Comparison of ENCODE assay signal across 11 cellular contexts in the genomic region with DNA sequence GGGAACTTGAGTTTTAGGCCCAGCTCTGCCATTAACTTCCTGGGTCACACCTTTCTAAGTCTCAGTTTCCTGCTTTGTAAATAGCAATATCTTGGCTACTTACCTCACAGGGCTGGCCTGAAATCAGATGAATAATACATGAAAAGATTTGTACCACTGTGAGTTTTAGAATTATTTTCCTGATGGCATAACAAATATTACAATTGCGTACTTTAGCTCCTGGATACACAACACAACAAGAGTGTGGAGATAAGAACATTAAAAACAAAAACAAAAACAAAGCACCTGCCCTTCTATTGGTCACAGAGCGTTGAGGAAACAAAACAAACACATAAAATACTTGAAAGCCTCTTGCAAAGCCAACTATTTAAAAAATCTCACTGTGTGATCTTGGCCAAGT. TPM values are rescaled to one million over a fixed set of nuclear protein-coding genes. Genes with fewer than 3 reads are reported as not detected.
A peak's percentile ranks its signal among the peaks of the same experiment; 100 is the strongest.
DNase-seq lines count a peak whose midpoint lies in the region; ATAC-seq and TF ChIP-seq lines count a peak whose summit lies in the region.
"Had no signal": no experiment of that assay in that cellular context is flagged by ENCODE, and none has a peak within 500 bp of the region (broad histone marks: within the 10 kb centered on the region; RNA-seq: fewer than 3 reads in every experiment).

No MANE protein-coding gene starts in this region.

- DNase-seq in activated CD8-positive, alpha-beta memory T cell treated with anti-CD3 and anti-CD28 coated beads, Interleukin-2, amount 10 ng/mL, durations not matched to agents 7 days and 5 days: no peak
- DNase-seq in activated CD8-positive, alpha-beta memory T cell treated with anti-CD3 and anti-CD28 coated beads, Interleukin-2, amount 50 U/mL, for 4 hours: no peak
- no peak for DNase-seq in activated CD4-positive, alpha-beta memory T cell treated with anti-CD3 and anti-CD28 coated beads for 36 hours
- no peak for DNase-seq in left lung
- no peak for DNase-seq in suprapubic skin (ENCODE audit: low spot score in 2 of 2)
- DNase-seq in COLO829 (ENCODE audit: low spot score): no peak
- no peak for DNase-seq in ovary
- DNase-seq: mesendoderm, NCI-H2029 had no signal

- no peak for TF ChIP-seq CTCF in left lung (IDR thresholded peaks at IDR 0.05)
- TF ChIP-seq CTCF in suprapubic skin (IDR thresholded peaks at IDR 0.05): no peak
- TF ChIP-seq CTCF in ovary (IDR thresholded peaks at IDR 0.05): no peak

- H3K36me3 ChIP-seq in left lung (no peaks in the 10 kb centered on the region), suprapubic skin (no peaks in the 10 kb centered on the region), ovary (no peaks in the 10 kb centered on the region)
- H3K36me3 ChIP-seq: cardiac muscle cell had no signal

- H3K27me3 ChIP-seq in left lung (no peaks in the 10 kb centered on the region), suprapubic skin (no peaks in the 10 kb centered on the region), ovary (no peaks in the 10 kb centered on the region)
- H3K27me3 ChIP-seq: cardiac muscle cell had no signal

- peaks cover 4% of the 10 kb centered on the region for H3K36me3 Mint-ChIP-seq in activated CD8-positive, alpha-beta memory T cell treated with anti-CD3 and anti-CD28 coated beads, Interleukin-2, amount 10 ng/mL, durations not matched to agents 7 days and 5 days
- peaks cover 3% of the 10 kb centered on the region for H3K36me3 Mint-ChIP-seq in activated CD4-positive, alpha-beta memory T cell treated with anti-CD3 and anti-CD28 coated beads for 36 hours

- H3K4me1 ChIP-seq in left lung (peaks cover 42 to 93% of the 10 kb centered on the region in 2 donors), suprapubic skin (peaks cover 93% of the 10 kb centered on the region), ovary (ENCODE audit: insufficient read depth) (peaks cover 33% of the 10 kb centered on the region)

- no peaks in the 10 kb centered on the region for H3K9me3 ChIP-seq in left lung
- H3K9me3 ChIP-seq in suprapubic skin: no peaks in the 10 kb centered on the region
- H3K9me3 ChIP-seq in ovary: no peaks in the 10 kb centered on the region

- peak overlapping the region; percentile 81 to 92 for H3K27ac ChIP-seq in left lung
- H3K27ac ChIP-seq in suprapubic skin: peak overlapping the region; percentile 97
- H3K27ac ChIP-seq in ovary: no peak overlapping the region
- H3K27ac ChIP-seq: cardiac muscle cell had no signal

- no peak overlapping the region for H3K4me3 Mint-ChIP-seq in activated CD8-positive, alpha-beta memory T cell treated with anti-CD3 and anti-CD28 coated beads, Interleukin-2, amount 10 ng/mL, durations not matched to agents 7 days and 5 days
- no peak overlapping the region for H3K4me3 Mint-ChIP-seq in activated CD4-positive, alpha-beta memory T cell treated with anti-CD3 and anti-CD28 coated beads for 36 hours

- CTCF ChIA-PET in activated CD8-positive, alpha-beta memory T cell treated with anti-CD3 and anti-CD28 coated beads, Interleukin-2, amount 10 ng/mL, durations not matched to agents 7 days and 5 days (lab: Charles Lee): interaction anchor here (0.8 to 20.1 kb wide), 8 partner anchors 8 to 81 kb away, joined by 3 to 775 read pairs (median 8); partner anchors contain the start of genes HDAC7 and SLC48A1
- CTCF ChIA-PET in activated CD4-positive, alpha-beta memory T cell treated with anti-CD3 and anti-CD28 coated beads for 36 hours (lab: Charles Lee): interaction anchor here (0.8 to 5.8 kb wide), 5 partner anchors 8 to 82 kb away, joined by 3 to 72 read pairs (median 4); no protein-coding TSS in a partner anchor

- peak overlapping the region; percentile 88 for H3K27ac Mint-ChIP-seq in activated CD8-positive, alpha-beta memory T cell treated with anti-CD3 and anti-CD28 coated beads, Interleukin-2, amount 10 ng/mL, durations not matched to agents 7 days and 5 days
- H3K27ac Mint-ChIP-seq in activated CD4-positive, alpha-beta memory T cell treated with anti-CD3 and anti-CD28 coated beads for 36 hours: peak overlapping the region; percentile 93

- no peak for TF ChIP-seq EP300 in suprapubic skin (IDR thresholded peaks at IDR 0.05)
- TF ChIP-seq EP300 in ovary (IDR thresholded peaks at IDR 0.05): no peak

- H3K4me3 ChIP-seq in left lung (no peak overlapping the region), suprapubic skin (no peak overlapping the region), ovary (no peak overlapping the region)
- H3K4me3 ChIP-seq: cardiac muscle cell had no signal

- peaks cover 65% of the 10 kb centered on the region for H3K4me1 Mint-ChIP-seq in activated CD8-positive, alpha-beta memory T cell treated with anti-CD3 and anti-CD28 coated beads, Interleukin-2, amount 10 ng/mL, durations not matched to agents 7 days and 5 days
- H3K4me1 Mint-ChIP-seq in activated CD4-positive, alpha-beta memory T cell treated with anti-CD3 and anti-CD28 coated beads for 36 hours (ENCODE audit: low read depth): peaks cover 86% of the 10 kb centered on the region

- intact Hi-C loops in activated CD4-positive, alpha-beta memory T cell treated with anti-CD3 and anti-CD28 coated beads for 36 hours (cut with micrococcal nuclease): loop anchor here (1.0 kb wide), 1 partner anchor 8 kb away; no protein-coding TSS in a partner anchor
- intact Hi-C loops in left lung (cut with DNase I): no loop called here
- intact Hi-C loops in ovary (cut with DNase I): loop anchor here in 2 of 4 donors (10.0 kb wide), 1 partner anchor 110 kb away; no protein-coding TSS in a partner anchor

- 43% methylated on average over 2 of the region's 2 CpGs for WGBS in suprapubic skin
- WGBS in ovary, 3 donors: 69 to 93% (median 88%) methylated on average over 2 of the region's 2 CpGs

- POLR2A ChIA-PET in activated CD4-positive, alpha-beta memory T cell treated with anti-CD3 and anti-CD28 coated beads for 36 hours (lab: Charles Lee): interaction anchor here (0.9 to 1.9 kb wide), 2 partner anchors 8 to 9 kb away, joined by 4 to 8 read pairs; no protein-coding TSS in a partner anchor

- no peaks in the 10 kb centered on the region for H3K9me3 Mint-ChIP-seq in activated CD8-positive, alpha-beta memory T cell treated with anti-CD3 and anti-CD28 coated beads, Interleukin-2, amount 10 ng/mL, durations not matched to agents 7 days and 5 days (ENCODE audit: low read depth)
- H3K9me3 Mint-ChIP-seq in activated CD4-positive, alpha-beta memory T cell treated with anti-CD3 and anti-CD28 coated beads for 36 hours: no peaks in the 10 kb centered on the region

- TF ChIP-seq POLR2A in suprapubic skin (IDR thresholded peaks at IDR 0.05) (no peak), ovary (IDR thresholded peaks at IDR 0.05) (no peak)

- H3K27me3 Mint-ChIP-seq in activated CD8-positive, alpha-beta memory T cell treated with anti-CD3 and anti-CD28 coated beads, Interleukin-2, amount 10 ng/mL, durations not matched to agents 7 days and 5 days: no peaks in the 10 kb centered on the region
- H3K27me3 Mint-ChIP-seq in activated CD4-positive, alpha-beta memory T cell treated with anti-CD3 and anti-CD28 coated beads for 36 hours: no peaks in the 10 kb centered on the region

- no peak for ATAC-seq in activated CD8-positive, alpha-beta memory T cell treated with anti-CD3 and anti-CD28 coated beads, Interleukin-2, amount 10 ng/mL, durations not matched to agents 7 days and 5 days
- no peak for ATAC-seq in left lung
- no peak for ATAC-seq in HG02884 (IDR thresholded peaks at IDR 0.05; ENCODE audit: unreplicated experiment)

RNA-seq across cellular contexts. Expression of gene HDAC7, which starts 4.9 kb away (rescaled TPM):
- 100 to 1,000 TPM; 226 to 284 TPM for total RNA-seq in activated CD8-positive, alpha-beta memory T cell treated with anti-CD3 and anti-CD28 coated beads, Interleukin-2, amount 10 ng/mL, durations not matched to agents 7 days and 5 days
- 100 to 1,000 TPM; 257 to 280 TPM for total RNA-seq in activated CD4-positive, alpha-beta memory T cell treated with anti-CD3 and anti-CD28 coated beads for 36 hours
- total RNA-seq in left lung (100 to 1,000 TPM; 102 to 115 TPM), suprapubic skin (100 to 1,000 TPM in 1 of 4 donors, 10 to 100 TPM in 3; 47.9 to 152 (median 76.2) TPM), ovary (100 to 1,000 TPM in 5 of 7 donors, 10 to 100 TPM in 2; 47.2 to 151 (median 103) TPM)
- polyA plus RNA-seq in ovary: 10 to 100 TPM; 40.1 to 79.4 TPM

RNA-seq across cellular contexts. Expression of gene SLC48A1, which starts 51.6 kb away (rescaled TPM):
- 10 to 100 TPM; 13.9 to 18.5 TPM for total RNA-seq in activated CD8-positive, alpha-beta memory T cell treated with anti-CD3 and anti-CD28 coated beads, Interleukin-2, amount 10 ng/mL, durations not matched to agents 7 days and 5 days
- 10 to 100 TPM; 13.7 to 16.2 TPM for total RNA-seq in activated CD4-positive, alpha-beta memory T cell treated with anti-CD3 and anti-CD28 coated beads for 36 hours
- total RNA-seq in left lung (10 to 100 TPM; 35.4 to 38.6 TPM), suprapubic skin (10 to 100 TPM; 38.2 to 53.6 (median 44.7) TPM), ovary (100 to 1,000 TPM in 2 of 7 donors, 10 to 100 TPM in 5; 36.7 to 143 (median 98.3) TPM)
- 10 to 100 TPM; 24.1 to 41.1 TPM for polyA plus RNA-seq in ovary

Comparison
In these comparisons a context has a peak if more than half of its experiments do, and no peak if none do; other contexts are left out.
1. H3K27ac ChIP-seq: peak in left lung (2 of 2) and suprapubic skin (single experiment); none in ovary (0 of 2).